ENCODE assay signal across 8 cellular contexts in genomic region chr12:68374315-68374982, GRCh38. TPM values are rescaled to one million over a fixed set of nuclear protein-coding genes. Genes with fewer than 3 reads are reported as not detected.
A peak's percentile ranks its signal among the peaks of the same experiment; 100 is the strongest.
DNase-seq lines count a peak whose midpoint lies in the region; ATAC-seq and TF ChIP-seq lines count a peak whose summit lies in the region.

No MANE protein-coding gene starts in this region.

- no peak overlapping the region for H2AFZ ChIP-seq in PC-3 (ENCODE audit: low read length)
- peak overlapping the region; percentile 64 for H2AFZ ChIP-seq in mammary epithelial cell (ENCODE audit: low read depth, low read length)

- H3K4me3 ChIP-seq in PC-3 (ENCODE audit: low read length) (no peak overlapping the region), mammary epithelial cell (replicated peaks in 1 of 3; ENCODE audit: insufficient read depth in 1 of 3, low read depth in 2 of 3, low read length in 3 of 3) (no peak overlapping the region)

- intact Hi-C loops in PC-3 (cut with micrococcal nuclease) (no loop called here), mammary epithelial cell (cut with micrococcal nuclease) (no loop called here)

- POLR2A ChIA-PET in PC-3 (lab: Charles Lee; ENCODE audit: unreplicated experiment), result no interaction called here

- WGBS in mammary epithelial cell (ENCODE audit: low coverage, missing lambda C conversion rate), result 84% methylated on average over 9 of the region's 10 CpGs

- CTCF ChIA-PET in PC-3 (lab: Charles Lee) (no interaction called here), mammary epithelial cell (lab: Charles Lee; ENCODE audit: low non-redundant PET) (no interaction called here)

- no peaks in the 10 kb centered on the region for H4K20me1 ChIP-seq in PC-3 (ENCODE audit: low read length)
- H4K20me1 ChIP-seq in mammary epithelial cell (ENCODE audit: insufficient read depth, low read length), result no peaks in the 10 kb centered on the region

- no peak overlapping the region for H3K9ac ChIP-seq in PC-3 (ENCODE audit: low read length)
- H3K9ac ChIP-seq in mammary epithelial cell (ENCODE audit: insufficient read depth, low read length), result no peak overlapping the region

- TF ChIP-seq CTCF in PC-3 (conservative IDR thresholded peaks at IDR 0.05; ENCODE audit: low read depth, low read length), result no peak
- no peak for TF ChIP-seq CTCF in mammary epithelial cell (conservative IDR thresholded peaks at IDR 0.05 in 1 of 2, IDR thresholded peaks at IDR 0.05 in 1 of 2; ENCODE audit: extremely low read depth in 1 of 2, insufficient read depth in 1 of 2, low read depth in 1 of 2, low read length in 2 of 2)

- H3K79me2 ChIP-seq in PC-3 (ENCODE audit: low read length) (no peaks in the 10 kb centered on the region), mammary epithelial cell (ENCODE audit: insufficient read depth, low read length) (no peaks in the 10 kb centered on the region)

- BruUV-seq in PC-3 (replicated peaks; lab: Mats Ljungman, UMichigan), result no TSS peak
- no TSS peak for BruUV-seq in mammary epithelial cell (replicated peaks; lab: Mats Ljungman, UMichigan)

- H3K27me3 ChIP-seq in PC-3 (ENCODE audit: low read length) (no peaks in the 10 kb centered on the region), mammary epithelial cell (ENCODE audit: insufficient read depth, low read length) (no peaks in the 10 kb centered on the region)

- peak; percentile 70 for DNase-seq in PC-3
- DNase-seq in mammary epithelial cell, result peak; percentile 17
- DNase-seq in stimulated activated CD8-positive, alpha-beta memory T cell treated with anti-CD3 and anti-CD28 coated beads, Interleukin-4, amount 100 ng/mL, for 48 hours, result peak; percentile 59
- no peak for DNase-seq in COLO829 (ENCODE audit: low spot score)
- no peak for DNase-seq in NCI-H526 treated with DMSO at 0.1 percent for 48 hours (lab: John Stamatoyannopoulos, UW)
- DNase-seq in NCI-H774 (lab: John Stamatoyannopoulos, UW), result no peak

- H3F3A ChIP-seq in PC-3 (ENCODE audit: low read length, unreplicated experiment), result no peaks in the 10 kb centered on the region

- H3K27ac ChIP-seq in PC-3 (ENCODE audit: low read length) (peak overlapping the region; percentile 9; the same call in 1 of the 2 replicates), mammary epithelial cell (ENCODE audit: insufficient read depth, low read depth, low read length) (no peak overlapping the region)

- H3K36me3 ChIP-seq in PC-3 (ENCODE audit: low read depth, low read length) (no peaks in the 10 kb centered on the region), mammary epithelial cell (ENCODE audit: insufficient read depth, low read length) (no peaks in the 10 kb centered on the region)

- ATAC-seq in GM18511 (IDR thresholded peaks at IDR 0.05; ENCODE audit: unreplicated experiment) (peak; percentile 98), HG02759 (IDR thresholded peaks at IDR 0.05; ENCODE audit: unreplicated experiment) (peak; percentile 94), PC-3 (peak; percentile 26; the same call in 1 of the 2 replicates)

- dilution Hi-C loops in mammary epithelial cell (cut with HindIII; ENCODE audit: low sequenced_read_pairs), result no loop called here

- H3K4me2 ChIP-seq in PC-3 (ENCODE audit: low read length) (no peak overlapping the region), mammary epithelial cell (ENCODE audit: insufficient read depth, low read depth, low read length) (no peak overlapping the region)

- H3K9me3 ChIP-seq in PC-3 (ENCODE audit: low read length), result no peaks in the 10 kb centered on the region
- H3K9me3 ChIP-seq in mammary epithelial cell (replicated peaks; ENCODE audit: insufficient read depth, low read length), result no peaks in the 10 kb centered on the region

- H3K4me1 ChIP-seq in PC-3 (ENCODE audit: insufficient read depth, low read length) (peaks cover 34% of the 10 kb centered on the region), mammary epithelial cell (ENCODE audit: insufficient read depth, low read length) (peaks cover 5% of the 10 kb centered on the region)

- in situ Hi-C loops in mammary epithelial cell (cut with MboI; ENCODE audit: low sequenced_read_pairs in 2 of 2), result loop anchor here in 1 of 2 donors (25.0 kb wide), 1 partner anchor 238 kb away; the partner anchor contains the start of gene RAP1B

- no peaks in the 10 kb centered on the region for H3K9me2 ChIP-seq in PC-3 (replicated peaks; ENCODE audit: low read length)

RNA-seq across cellular contexts. Expression of gene MDM1, which starts 42.3 kb away (rescaled TPM):
- total RNA-seq in PC-3 (2014; rRNA removed) (10.4 and 19.2 TPM in 2 replicates), mammary epithelial cell (10 to 100 TPM; 10.0 to 10.4 TPM)
- polyA plus RNA-seq in mammary epithelial cell, result 3.2 TPM
- 10.6 TPM for polyA minus RNA-seq in mammary epithelial cell

Comparison
In these comparisons a context has a peak if more than half of its experiments do, and no peak if none do; other contexts are left out.
1. ATAC-seq: peak in every context shown above with its lines; median percentile 98 in GM18511; 94 in HG02759; 26 in PC-3.
2. DNase-seq: peak in PC-3 (single experiment), mammary epithelial cell (single experiment) and stimulated activated CD8-positive, alpha-beta memory T cell treated with anti-CD3 and anti-CD28 coated beads, Interleukin-4, amount 100 ng/mL, for 48 hours (single experiment); none in COLO829 (single experiment), NCI-H526 treated with DMSO at 0.1 percent for 48 hours (single experiment) and NCI-H774 (single experiment).